8 cellular contexts compared by ENCODE assay signal in the genomic region with DNA sequence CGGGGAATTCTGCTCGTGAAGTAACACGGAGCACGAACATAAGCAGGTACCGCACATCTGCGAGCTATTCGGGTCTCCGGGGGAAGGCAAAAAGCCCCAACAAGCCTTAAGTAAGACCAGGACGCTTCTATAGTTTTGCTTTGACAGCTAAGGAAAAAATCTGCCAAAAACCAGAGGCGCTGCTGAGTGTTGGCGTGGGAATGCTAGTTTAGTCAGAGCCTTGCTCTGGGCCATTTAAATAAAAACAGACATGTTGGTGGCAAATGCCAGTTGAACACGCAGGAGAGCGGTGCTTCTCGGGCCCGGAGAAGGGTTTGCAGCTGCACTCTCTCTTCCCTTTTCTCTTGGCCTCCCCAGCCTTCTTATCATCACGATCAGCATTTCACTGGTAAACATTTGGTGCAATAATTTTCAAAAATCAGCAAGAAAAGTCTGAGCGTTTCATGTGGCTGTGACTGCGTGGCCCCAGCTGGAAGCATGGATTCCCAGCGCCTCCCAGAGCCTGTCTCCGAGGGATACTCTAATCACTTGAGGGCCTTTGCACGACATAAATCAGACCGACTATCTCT. TPM values are rescaled to one million over a fixed set of nuclear protein-coding genes. Genes with fewer than 3 reads are reported as not detected.
DNase-seq lines count a peak whose midpoint lies in the region; ATAC-seq and TF ChIP-seq lines count a peak whose summit lies in the region.

No MANE protein-coding gene starts in this region.

- BruUV-seq in PC-3 (replicated peaks; lab: Mats Ljungman, UMichigan), result no TSS peak

- no peak overlapping the region for H3K27ac ChIP-seq in PC-3 (ENCODE audit: low read length)
- H3K27ac ChIP-seq in fibroblast of lung (ENCODE audit: insufficient read depth, low read length), result peak overlapping the region; percentile 49
- peak overlapping the region; percentile 51 for H3K27ac ChIP-seq in skeletal muscle tissue (ENCODE audit: low read depth, low read length)

- CTCF ChIA-PET in PC-3 (lab: Charles Lee), result no interaction called here

- no peak overlapping the region for H3K4me3 Mint-ChIP-seq in effector memory CD8-positive, alpha-beta T cell

- no peak overlapping the region for H3K27ac Mint-ChIP-seq in effector memory CD8-positive, alpha-beta T cell

- H3K4me1 Mint-ChIP-seq in effector memory CD8-positive, alpha-beta T cell (ENCODE audit: low read depth in 2 of 2), result peaks cover 0 to 5% of the 10 kb centered on the region in 2 donors

- ATAC-seq in PC-3 (no peak), HG03108 (IDR thresholded peaks at IDR 0.05; ENCODE audit: unreplicated experiment) (no peak), HG02973 (IDR thresholded peaks at IDR 0.05; ENCODE audit: unreplicated experiment) (no peak)
- no peak for ATAC-seq in effector memory CD8-positive, alpha-beta T cell (replicated peaks)

- no peaks in the 10 kb centered on the region for H3K27me3 Mint-ChIP-seq in effector memory CD8-positive, alpha-beta T cell

- H3K9ac ChIP-seq in PC-3 (ENCODE audit: low read length), result no peak overlapping the region
- no peak overlapping the region for H3K9ac ChIP-seq in fibroblast of lung (ENCODE audit: insufficient read depth, low read length)
- no peak overlapping the region for H3K9ac ChIP-seq in skeletal muscle tissue (ENCODE audit: low read depth in 1 of 3, low read length in 3 of 3)

- no peaks in the 10 kb centered on the region for H4K20me1 ChIP-seq in PC-3 (ENCODE audit: low read length)
- no peaks in the 10 kb centered on the region for H4K20me1 ChIP-seq in fibroblast of lung (ENCODE audit: control insufficient read depth, extremely low read depth, insufficient read depth, low read length)

- TF ChIP-seq CTCF in GM10266 (IDR thresholded peaks at IDR 0.05; ENCODE audit: control insufficient read depth, insufficient read depth, low read depth, missing control alignments), result no peak
- TF ChIP-seq CTCF in PC-3 (conservative IDR thresholded peaks at IDR 0.05; ENCODE audit: low read depth, low read length), result no peak
- no peak for TF ChIP-seq CTCF in fibroblast of lung (conservative IDR thresholded peaks at IDR 0.05 in 1 of 2, IDR thresholded peaks at IDR 0.05 in 1 of 2; ENCODE audit: low read depth in 1 of 2, low read length in 2 of 2)

- H3K36me3 ChIP-seq in PC-3 (ENCODE audit: low read depth, low read length), result no peaks in the 10 kb centered on the region
- no peaks in the 10 kb centered on the region for H3K36me3 ChIP-seq in fibroblast of lung (ENCODE audit: control insufficient read depth, insufficient read depth, low read length)
- no peaks in the 10 kb centered on the region for H3K36me3 ChIP-seq in skeletal muscle tissue (ENCODE audit: control insufficient read depth in 3 of 3, insufficient read depth in 3 of 3, low read length in 3 of 3)

- DNase-seq in GM10266 (ENCODE audit: extremely low spot score) (peak; percentile 71), PC-3 (peak; percentile 13), fibroblast of lung (ENCODE audit: low read depth in 2 of 2) (peak; percentile 74 to 86), NCI-H2196 (lab: John Stamatoyannopoulos, UW; ENCODE audit: unreplicated experiment) (no peak)
- no peak for DNase-seq in effector memory CD8-positive, alpha-beta T cell

- POLR2A ChIA-PET in PC-3 (lab: Charles Lee; ENCODE audit: unreplicated experiment), result no interaction called here

- H3K36me3 Mint-ChIP-seq in effector memory CD8-positive, alpha-beta T cell (ENCODE audit: insufficient read depth), result no peaks in the 10 kb centered on the region

- H3K4me3 ChIP-seq in PC-3 (ENCODE audit: low read length), result no peak overlapping the region
- H3K4me3 ChIP-seq in fibroblast of lung (replicated peaks in 1 of 4; ENCODE audit: control extremely low read depth in 1 of 4, insufficient read depth in 1 of 4, low read depth in 3 of 4, low read length in 4 of 4), result peak overlapping the region in 1 of 4 experiments; percentile 11
- no peak overlapping the region for H3K4me3 ChIP-seq in skeletal muscle tissue (ENCODE audit: low read length in 3 of 3)

- H3F3A ChIP-seq in PC-3 (ENCODE audit: low read length, unreplicated experiment), result no peaks in the 10 kb centered on the region

- H3K79me2 ChIP-seq in PC-3 (ENCODE audit: low read length) (no peaks in the 10 kb centered on the region), fibroblast of lung (ENCODE audit: control insufficient read depth, insufficient read depth, low read length) (no peaks in the 10 kb centered on the region)

- no peaks in the 10 kb centered on the region for H3K9me2 ChIP-seq in PC-3 (replicated peaks; ENCODE audit: low read length)

- H3K4me1 ChIP-seq in PC-3 (ENCODE audit: insufficient read depth, low read length), result peaks cover 9% of the 10 kb centered on the region
- peaks cover 15% of the 10 kb centered on the region for H3K4me1 ChIP-seq in fibroblast of lung (ENCODE audit: control insufficient read depth, extremely low read depth, insufficient read depth, low read length)
- H3K4me1 ChIP-seq in skeletal muscle tissue (ENCODE audit: control insufficient read depth in 3 of 3, insufficient read depth in 3 of 3, low read length in 3 of 3), result peaks cover 14 to 23% (median 20%) of the 10 kb centered on the region in 3 donors

- H3K4me2 ChIP-seq in PC-3 (ENCODE audit: low read length) (no peak overlapping the region), fibroblast of lung (ENCODE audit: extremely low read depth, insufficient read depth, low read length) (peak overlapping the region; percentile 38)

- no peaks in the 10 kb centered on the region for H3K9me3 Mint-ChIP-seq in effector memory CD8-positive, alpha-beta T cell

- no peaks in the 10 kb centered on the region for H3K9me3 ChIP-seq in PC-3 (ENCODE audit: low read length)
- no peaks in the 10 kb centered on the region for H3K9me3 ChIP-seq in fibroblast of lung (ENCODE audit: control insufficient read depth, insufficient read depth, low read depth, low read length)
- H3K9me3 ChIP-seq in skeletal muscle tissue (ENCODE audit: control insufficient read depth in 3 of 3, low read length in 3 of 3), result no peaks in the 10 kb centered on the region

- H2AFZ ChIP-seq in PC-3 (ENCODE audit: low read length) (no peak overlapping the region), fibroblast of lung (ENCODE audit: low read length) (no peak overlapping the region)

- H3K27me3 ChIP-seq in PC-3 (ENCODE audit: low read length) (no peaks in the 10 kb centered on the region), fibroblast of lung (ENCODE audit: control insufficient read depth, insufficient read depth, low read length) (no peaks in the 10 kb centered on the region), skeletal muscle tissue (ENCODE audit: control insufficient read depth in 3 of 3, insufficient read depth in 3 of 3, low read length in 3 of 3) (no peaks in the 10 kb centered on the region)

- intact Hi-C loops in PC-3 (cut with micrococcal nuclease), result no loop called here

RNA-seq across cellular contexts. Expression of gene NOTCH1, which starts 6.4 kb away (rescaled TPM):
- total RNA-seq in PC-3 (2014; rRNA removed) (14.3 and 20.8 TPM in 2 replicates), fibroblast of lung (10.9 and 12.1 TPM in 2 replicates), skeletal muscle tissue (69.4 TPM)
- polyA plus RNA-seq in fibroblast of lung, result 0.98 and 3.3 TPM in 2 replicates
- 3.7 and 14.9 TPM in 2 replicates for polyA plus RNA-seq in fibroblast of lung (2012)
- polyA minus RNA-seq in fibroblast of lung (ENCODE audit: low replicate concordance), result 5.1 and 25.2 TPM in 2 replicates

Comparison
In these comparisons a context has a peak if more than half of its experiments do, and no peak if none do; other contexts are left out.
1. DNase-seq: peak in GM10266 (single experiment), PC-3 (single experiment) and fibroblast of lung (2 of 2); none in effector memory CD8-positive, alpha-beta T cell (0 of 3) and NCI-H2196 (single experiment).